Comparison of ENCODE assay signal across 9 cellular contexts in the genomic region with DNA sequence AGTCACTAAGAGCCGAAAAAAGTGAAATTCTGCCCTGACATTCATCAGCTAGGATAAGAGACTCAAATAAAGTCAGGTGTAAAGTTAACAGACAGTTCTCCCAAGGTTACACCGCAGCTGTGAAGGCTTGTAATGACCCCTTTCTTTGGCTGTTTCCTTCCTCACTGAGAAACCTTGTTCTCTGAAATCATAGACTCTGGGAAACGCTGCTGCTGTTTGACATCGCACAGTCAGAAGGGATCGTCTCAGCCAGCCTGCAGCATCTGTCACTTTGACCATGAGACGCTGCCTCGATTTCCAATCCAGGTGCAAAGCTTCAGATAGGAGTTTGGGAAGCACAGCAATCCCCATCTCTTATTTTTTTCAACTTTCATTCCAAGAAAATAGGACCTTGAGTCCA. TPM values are rescaled to one million over a fixed set of nuclear protein-coding genes. Genes with fewer than 3 reads are reported as not detected.
DNase-seq lines count a peak whose midpoint lies in the region; ATAC-seq and TF ChIP-seq lines count a peak whose summit lies in the region.
"Had no signal": no experiment of that assay in that cellular context is flagged by ENCODE, and none has a peak within 500 bp of the region (broad histone marks: within the 10 kb centered on the region; RNA-seq: fewer than 3 reads in every experiment).

No MANE protein-coding gene starts in this region.

- DNase-seq in CD4-positive, CD25-positive, alpha-beta regulatory T cell, result peak in 1 of 3 donors; percentile 43
- DNase-seq in coronary artery (ENCODE audit: low spot score) (no peak), NCI-H2227 (lab: John Stamatoyannopoulos, UW; ENCODE audit: unreplicated experiment) (no peak), sciatic nerve (ENCODE audit: low spot score) (no peak)
- no peak for DNase-seq in stimulated activated CD4-positive, alpha-beta T cell treated with anti-CD3 and anti-CD28 coated beads, Interleukin-4, amount 100 ng/mL, for 4 hours

- TF ChIP-seq CTCF in Loucy (conservative IDR thresholded peaks at IDR 0.05; ENCODE audit: low read length) (no peak), coronary artery (IDR thresholded peaks at IDR 0.05) (no peak), neural cell (IDR thresholded peaks at IDR 0.05; ENCODE audit: poor library complexity, severe bottlenecking) (no peak)

- H3K9me2 ChIP-seq in Loucy (replicated peaks; ENCODE audit: low read depth, low read length) (no peaks in the 10 kb centered on the region), neural cell (ENCODE audit: insufficient read depth, low read length) (no peaks in the 10 kb centered on the region)

- H3K4me3 Mint-ChIP-seq in CD4-positive, CD25-positive, alpha-beta regulatory T cell, result peak overlapping the region; percentile 70 to 95 (median 88)

- H3K27me3 ChIP-seq in CD4-positive, CD25-positive, alpha-beta regulatory T cell (ENCODE audit: control insufficient read depth, insufficient read depth, low read length), result no peaks in the 10 kb centered on the region
- no peaks in the 10 kb centered on the region for H3K27me3 ChIP-seq in Loucy (ENCODE audit: insufficient read depth, low read length, poor library complexity, severe bottlenecking)
- H3K27me3 ChIP-seq in neural cell (ENCODE audit: insufficient read depth, low read depth, low read length), result no peaks in the 10 kb centered on the region

- H3K79me2 ChIP-seq in Loucy (ENCODE audit: insufficient read depth, low read length) (peaks cover 15% of the 10 kb centered on the region), neural cell (replicated peaks; ENCODE audit: insufficient read depth, low read length) (no peaks in the 10 kb centered on the region)

- peak overlapping the region; percentile 86 for H3K9ac ChIP-seq in Loucy (ENCODE audit: low read depth, low read length, poor library complexity, severe bottlenecking)
- H3K9ac ChIP-seq in neural cell (ENCODE audit: low read length), result peak overlapping the region; percentile 70

- H4K20me1 ChIP-seq in Loucy (ENCODE audit: insufficient read depth, low read length, poor library complexity, severe bottlenecking), result no peaks in the 10 kb centered on the region
- no peaks in the 10 kb centered on the region for H4K20me1 ChIP-seq in neural cell (ENCODE audit: insufficient read depth)

- peaks cover 0 to 45% (median 27%) of the 10 kb centered on the region in 4 donors for H3K4me1 Mint-ChIP-seq in CD4-positive, CD25-positive, alpha-beta regulatory T cell

- peaks cover 0 to 1% (median 0%) of the 10 kb centered on the region in 7 donors for H3K9me3 Mint-ChIP-seq in CD4-positive, CD25-positive, alpha-beta regulatory T cell

- H3K4me2 ChIP-seq in Loucy (ENCODE audit: low read depth, low read length, poor library complexity, severe bottlenecking), result peak overlapping the region; percentile 80
- H3K4me2 ChIP-seq in neural cell (ENCODE audit: low read length), result peak overlapping the region; percentile 63

- peaks cover 29% of the 10 kb centered on the region for H3K4me1 ChIP-seq in CD4-positive, CD25-positive, alpha-beta regulatory T cell (ENCODE audit: control insufficient read depth, insufficient read depth, low read length, poor library complexity, severe bottlenecking)
- H3K4me1 ChIP-seq in Loucy (ENCODE audit: insufficient read depth, low read length, poor library complexity, severe bottlenecking), result peaks cover 9% of the 10 kb centered on the region

- H2AFZ ChIP-seq in Loucy (ENCODE audit: low read length), result peak overlapping the region; percentile 78
- H2AFZ ChIP-seq in neural cell (ENCODE audit: low read depth, low read length), result peak overlapping the region; percentile 74

- peak overlapping the region; percentile 24 for H3K27ac ChIP-seq in CD4-positive, CD25-positive, alpha-beta regulatory T cell (ENCODE audit: insufficient read depth, low read length, poor library complexity, severe bottlenecking)
- peak overlapping the region; percentile 89 to 93 for H3K27ac ChIP-seq in coronary artery
- H3K27ac ChIP-seq in neural cell (ENCODE audit: low read length), result peak overlapping the region; percentile 35

- H3K9me3 ChIP-seq in CD4-positive, CD25-positive, alpha-beta regulatory T cell (ENCODE audit: control insufficient read depth in 2 of 2, low read length in 2 of 2), result no peaks in the 10 kb centered on the region
- H3K9me3 ChIP-seq in Loucy (ENCODE audit: insufficient read depth, low read depth, low read length) (no peaks in the 10 kb centered on the region), neural cell (ENCODE audit: low read length) (no peaks in the 10 kb centered on the region)

- H3K27me3 Mint-ChIP-seq in CD4-positive, CD25-positive, alpha-beta regulatory T cell, result no peaks in the 10 kb centered on the region

- no peak for TF ChIP-seq EP300 in neural cell (conservative IDR thresholded peaks at IDR 0.05; ENCODE audit: poor library complexity, severe bottlenecking)

- no peaks in the 10 kb centered on the region for H3F3A ChIP-seq in Loucy (ENCODE audit: low read depth)
- no peaks in the 10 kb centered on the region for H3F3A ChIP-seq in neural cell (ENCODE audit: insufficient read depth, low read length, poor library complexity, severe bottlenecking)

- intact Hi-C loops in sciatic nerve (cut with DNase I), result no loop called here

- no peaks in the 10 kb centered on the region for H3K36me3 ChIP-seq in CD4-positive, CD25-positive, alpha-beta regulatory T cell (ENCODE audit: control insufficient read depth, insufficient read depth, low read length)
- H3K36me3 ChIP-seq in Loucy (ENCODE audit: insufficient read depth, low read length), result no peaks in the 10 kb centered on the region
- H3K36me3 ChIP-seq in neural cell (ENCODE audit: insufficient read depth, low read length), result no peaks in the 10 kb centered on the region

- no peak for ATAC-seq in CD4-positive, CD25-positive, alpha-beta regulatory T cell (ENCODE audit: low read depth in 2 of 2)
- ATAC-seq in GM18498 (IDR thresholded peaks at IDR 0.05; ENCODE audit: unreplicated experiment) (no peak), sciatic nerve (no peak)

- TF ChIP-seq RAD21 in neural cell (conservative IDR thresholded peaks at IDR 0.05), result no peak

- H3K36me3 Mint-ChIP-seq in CD4-positive, CD25-positive, alpha-beta regulatory T cell, result no peaks in the 10 kb centered on the region

- peak overlapping the region; percentile 65 for H3K4me3 ChIP-seq in CD4-positive, CD25-positive, alpha-beta regulatory T cell (ENCODE audit: low read depth, low read length)
- H3K4me3 ChIP-seq in Loucy (ENCODE audit: low read length, poor library complexity, severe bottlenecking) (peak overlapping the region; percentile 84), coronary artery (peak overlapping the region; percentile 93), neural cell (ENCODE audit: low read length) (peak overlapping the region; percentile 87)

- peak overlapping the region; percentile 76 to 88 (median 78) for H3K27ac Mint-ChIP-seq in CD4-positive, CD25-positive, alpha-beta regulatory T cell

TF ChIP-seq in neural cell, 6 proteins besides CTCF, POLR2A, EP300 and RAD21:
- TF ChIP-seq, protein P1, sequence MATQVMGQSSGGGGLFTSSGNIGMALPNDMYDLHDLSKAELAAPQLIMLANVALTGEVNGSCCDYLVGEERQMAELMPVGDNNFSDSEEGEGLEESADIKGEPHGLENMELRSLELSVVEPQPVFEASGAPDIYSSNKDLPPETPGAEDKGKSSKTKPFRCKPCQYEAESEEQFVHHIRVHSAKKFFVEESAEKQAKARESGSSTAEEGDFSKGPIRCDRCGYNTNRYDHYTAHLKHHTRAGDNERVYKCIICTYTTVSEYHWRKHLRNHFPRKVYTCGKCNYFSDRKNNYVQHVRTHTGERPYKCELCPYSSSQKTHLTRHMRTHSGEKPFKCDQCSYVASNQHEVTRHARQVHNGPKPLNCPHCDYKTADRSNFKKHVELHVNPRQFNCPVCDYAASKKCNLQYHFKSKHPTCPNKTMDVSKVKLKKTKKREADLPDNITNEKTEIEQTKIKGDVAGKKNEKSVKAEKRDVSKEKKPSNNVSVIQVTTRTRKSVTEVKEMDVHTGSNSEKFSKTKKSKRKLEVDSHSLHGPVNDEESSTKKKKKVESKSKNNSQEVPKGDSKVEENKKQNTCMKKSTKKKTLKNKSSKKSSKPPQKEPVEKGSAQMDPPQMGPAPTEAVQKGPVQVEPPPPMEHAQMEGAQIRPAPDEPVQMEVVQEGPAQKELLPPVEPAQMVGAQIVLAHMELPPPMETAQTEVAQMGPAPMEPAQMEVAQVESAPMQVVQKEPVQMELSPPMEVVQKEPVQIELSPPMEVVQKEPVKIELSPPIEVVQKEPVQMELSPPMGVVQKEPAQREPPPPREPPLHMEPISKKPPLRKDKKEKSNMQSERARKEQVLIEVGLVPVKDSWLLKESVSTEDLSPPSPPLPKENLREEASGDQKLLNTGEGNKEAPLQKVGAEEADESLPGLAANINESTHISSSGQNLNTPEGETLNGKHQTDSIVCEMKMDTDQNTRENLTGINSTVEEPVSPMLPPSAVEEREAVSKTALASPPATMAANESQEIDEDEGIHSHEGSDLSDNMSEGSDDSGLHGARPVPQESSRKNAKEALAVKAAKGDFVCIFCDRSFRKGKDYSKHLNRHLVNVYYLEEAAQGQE (IDR thresholded peaks at IDR 0.05; ENCODE audit: borderline replicate concordance), result no peak
- no peak for TF ChIP-seq MXI1 (conservative IDR thresholded peaks at IDR 0.05; ENCODE audit: poor library complexity, severe bottlenecking)
- no peak for TF ChIP-seq EZH2 (IDR thresholded peaks at IDR 0.05; ENCODE audit: borderline replicate concordance, insufficient read depth, low read length, poor library complexity, severe bottlenecking)
- TF ChIP-seq TAF1 (IDR thresholded peaks at IDR 0.05; ENCODE audit: low read depth), result no peak
- TF ChIP-seq POLR2AphosphoS5 (IDR thresholded peaks at IDR 0.05), result no peak
- TF ChIP-seq SMC3 (conservative IDR thresholded peaks at IDR 0.05; ENCODE audit: poor library complexity), result no peak
TF ChIP-seq in neural cell: peak in this region for 0.

RNA-seq across cellular contexts. Expression of a gene that starts 0.7 kb away (rescaled TPM):
- total RNA-seq in CD4-positive, CD25-positive, alpha-beta regulatory T cell, result 16.4 TPM
- polyA plus RNA-seq in CD4-positive, CD25-positive, alpha-beta regulatory T cell, result 10 to 100 TPM; 19.5 to 23.0 (median 21.2) TPM
- polyA plus RNA-seq in neural cell, result 19.5 and 28.5 TPM in 2 replicates
- polyA minus RNA-seq in neural cell, result 15.5 and 15.6 TPM in 2 replicates
- 38.0 TPM for total RNA-seq in sciatic nerve

RNA-seq across cellular contexts. Expression of a gene that starts 26.1 kb away (rescaled TPM):
- total RNA-seq in CD4-positive, CD25-positive, alpha-beta regulatory T cell, result 0.49 TPM
- polyA plus RNA-seq in CD4-positive, CD25-positive, alpha-beta regulatory T cell, result 1 to 10 TPM in 1 of 4 donors, under 1 TPM in 3; 0.29 to 2.0 (median 0.61) TPM
- 0.40 and 0.44 TPM in 2 replicates for polyA plus RNA-seq in neural cell
- polyA minus RNA-seq in neural cell, result not detected in 2 replicates
- total RNA-seq in sciatic nerve, result 22.2 TPM

RNA-seq across cellular contexts. Expression of a gene that starts 54.8 kb away (rescaled TPM):
- not detected for total RNA-seq in CD4-positive, CD25-positive, alpha-beta regulatory T cell
- polyA plus RNA-seq in CD4-positive, CD25-positive, alpha-beta regulatory T cell, result not detected
- not detected in 2 replicates for polyA plus RNA-seq in neural cell
- polyA minus RNA-seq in neural cell, result not detected in 2 replicates
- total RNA-seq in sciatic nerve, result not detected
- total RNA-seq: frontal cortex had no signal

RNA-seq across cellular contexts. Expression of a gene that starts 57.7 kb away (rescaled TPM):
- total RNA-seq in CD4-positive, CD25-positive, alpha-beta regulatory T cell, result not detected
- polyA plus RNA-seq in CD4-positive, CD25-positive, alpha-beta regulatory T cell, result under 1 TPM in 2 of 4 donors, not detected in 2; 0.06 to 0.14 TPM
- 0.15 and 0.26 TPM in 2 replicates for polyA plus RNA-seq in neural cell
- 0.49 and 0.58 TPM in 2 replicates for polyA minus RNA-seq in neural cell
- total RNA-seq in sciatic nerve, result 3.6 TPM

RNA-seq across cellular contexts. Expression of a gene that starts 58.3 kb away (rescaled TPM):
- 2.8 TPM for total RNA-seq in CD4-positive, CD25-positive, alpha-beta regulatory T cell
- polyA plus RNA-seq in CD4-positive, CD25-positive, alpha-beta regulatory T cell, result 1 to 10 TPM in 3 of 4 donors, under 1 TPM in 1; 0.84 to 4.6 (median 1.7) TPM
- polyA plus RNA-seq in neural cell, result not detected in 2 replicates
- not detected in 2 replicates for polyA minus RNA-seq in neural cell
- total RNA-seq in sciatic nerve, result 519 TPM

Comparison
In these comparisons a context has a peak if more than half of its experiments do, and no peak if none do; other contexts are left out.
1. H3K27ac ChIP-seq: peak in every context shown above with its lines; median percentile 91 in coronary artery; 35 in neural cell; 24 in CD4-positive, CD25-positive, alpha-beta regulatory T cell.
2. RNA of a gene that starts 26.1 kb away (total RNA-seq): 22.2 TPM in sciatic nerve (single experiment); 0.49 TPM in CD4-positive, CD25-positive, alpha-beta regulatory T cell (single experiment); every median in the first group is over 10 times any median in the second.
3. Peak in every context shown above with its lines, with median percentiles within 50 percentile points of each other: H3K4me3 ChIP-seq.